Comparison of ENCODE assay signal across 19 cellular contexts in the genomic region with DNA sequence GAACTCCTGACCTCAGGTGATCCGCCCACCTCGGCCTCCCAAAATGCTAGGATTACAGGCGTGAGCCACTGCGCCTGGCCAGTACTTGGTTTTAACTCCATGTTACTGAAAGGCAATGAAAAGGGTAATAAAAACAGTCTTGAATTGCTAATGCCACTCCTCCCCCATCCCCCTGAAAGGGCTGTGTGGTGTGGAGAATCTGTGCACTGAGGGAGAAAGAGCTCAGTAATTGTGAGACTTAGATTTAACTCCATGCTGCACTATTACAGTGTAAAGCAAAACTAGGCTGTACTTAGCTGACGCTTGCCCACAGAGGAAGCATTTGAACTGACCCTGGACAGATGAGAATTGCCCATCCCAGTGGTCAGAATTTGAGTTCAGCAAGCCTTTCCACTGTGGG.
"Had no signal": no experiment of that assay in that cellular context is flagged by ENCODE, and none has a peak within 500 bp of the region (broad histone marks: within the 10 kb centered on the region; RNA-seq: fewer than 3 reads in every experiment).

No MANE protein-coding gene starts in this region.

- H3K9me3 ChIP-seq: colonic mucosa, testis, upper lobe of right lung, vagina had no signal

- H3K4me2 ChIP-seq: hepatocyte had no signal

- H3K9me3 Mint-ChIP-seq: endodermal cell had no signal

- H3K4me1 ChIP-seq: colonic mucosa, foreskin keratinocyte, testis, tibial nerve, upper lobe of right lung, vagina had no signal

- H3K4me3 Mint-ChIP-seq: endodermal cell; naive thymus-derived CD8-positive, alpha-beta T cell; stimulated activated naive B cell treated with anti-CD40 and anti-IgM and Interleukin-4, amounts not matched to agents 10 μg/mL and 1 μg/mL and 100 μg/mL, for 72 hours; stimulated activated naive CD8-positive, alpha-beta T cell treated with anti-CD3 and anti-CD28 coated beads, Interleukin-15, amount 100 ng/mL, for 72 hours had no signal

- H3K27me3 Mint-ChIP-seq: stimulated activated naive B cell treated with anti-CD40 and anti-IgM and Interleukin-4, amounts not matched to agents 10 μg/mL and 1 μg/mL and 100 μg/mL, for 72 hours; stimulated activated naive CD8-positive, alpha-beta T cell treated with anti-CD3 and anti-CD28 coated beads, Interleukin-15, amount 100 ng/mL, for 72 hours had no signal

- H3K4me1 Mint-ChIP-seq: endodermal cell; naive thymus-derived CD8-positive, alpha-beta T cell; stimulated activated naive B cell treated with anti-CD40 and anti-IgM and Interleukin-4, amounts not matched to agents 10 μg/mL and 1 μg/mL and 100 μg/mL, for 72 hours; stimulated activated naive CD8-positive, alpha-beta T cell treated with anti-CD3 and anti-CD28 coated beads, Interleukin-15, amount 100 ng/mL, for 72 hours had no signal

- H3K27me3 ChIP-seq: colonic mucosa, foreskin keratinocyte, hepatocyte, testis, tibial nerve, upper lobe of right lung, vagina had no signal

- H3K36me3 Mint-ChIP-seq: naive thymus-derived CD8-positive, alpha-beta T cell; stimulated activated naive B cell treated with anti-CD40 and anti-IgM and Interleukin-4, amounts not matched to agents 10 μg/mL and 1 μg/mL and 100 μg/mL, for 72 hours had no signal

- H3K4me3 ChIP-seq: colonic mucosa, hepatocyte, testis, tibial nerve, upper lobe of right lung, vagina had no signal

- H3K27ac ChIP-seq: colonic mucosa, foreskin keratinocyte, hepatocyte, testis, tibial nerve, upper lobe of right lung, vagina had no signal

- DNase-seq: colonic mucosa; dermis blood vessel endothelial cell; effector CD4-positive, alpha-beta T cell; endodermal cell; erythroblast; foreskin keratinocyte; head of caudate nucleus; left colon; naive thymus-derived CD8-positive, alpha-beta T cell; right cardiac atrium; stimulated activated CD4-positive, alpha-beta T cell treated with anti-CD3 and anti-CD28 coated beads, Interleukin-2, amount 100 ng/mL, for 24 hours; stimulated activated CD4-positive, alpha-beta T cell treated with anti-CD3 and anti-CD28 coated beads, Interleukin-4, amount 100 ng/mL, for 4 hours; stimulated activated naive B cell treated with anti-CD40 and anti-IgM and Interleukin-4, amounts not matched to agents 10 μg/mL and 1 μg/mL and 100 μg/mL, for 72 hours; stimulated activated naive CD8-positive, alpha-beta T cell treated with anti-CD3 and anti-CD28 coated beads, Interleukin-15, amount 100 ng/mL, for 72 hours; testis had no signal

- ATAC-seq: foreskin keratinocyte; left colon; naive thymus-derived CD8-positive, alpha-beta T cell; right cardiac atrium; stimulated activated naive B cell treated with anti-CD40 and anti-IgM and Interleukin-4, amounts not matched to agents 10 μg/mL and 1 μg/mL and 100 μg/mL, for 72 hours; stimulated activated naive CD8-positive, alpha-beta T cell treated with anti-CD3 and anti-CD28 coated beads, Interleukin-15, amount 100 ng/mL, for 72 hours; upper lobe of right lung had no signal

- H2AFZ ChIP-seq: hepatocyte had no signal

- H3K36me3 ChIP-seq: colonic mucosa, tibial nerve, upper lobe of right lung, vagina had no signal

- H3K27ac Mint-ChIP-seq: endodermal cell; naive thymus-derived CD8-positive, alpha-beta T cell; stimulated activated naive B cell treated with anti-CD40 and anti-IgM and Interleukin-4, amounts not matched to agents 10 μg/mL and 1 μg/mL and 100 μg/mL, for 72 hours; stimulated activated naive CD8-positive, alpha-beta T cell treated with anti-CD3 and anti-CD28 coated beads, Interleukin-15, amount 100 ng/mL, for 72 hours had no signal
